Comparison of ENCODE assay signal across 8 cellular contexts in the genomic region with DNA sequence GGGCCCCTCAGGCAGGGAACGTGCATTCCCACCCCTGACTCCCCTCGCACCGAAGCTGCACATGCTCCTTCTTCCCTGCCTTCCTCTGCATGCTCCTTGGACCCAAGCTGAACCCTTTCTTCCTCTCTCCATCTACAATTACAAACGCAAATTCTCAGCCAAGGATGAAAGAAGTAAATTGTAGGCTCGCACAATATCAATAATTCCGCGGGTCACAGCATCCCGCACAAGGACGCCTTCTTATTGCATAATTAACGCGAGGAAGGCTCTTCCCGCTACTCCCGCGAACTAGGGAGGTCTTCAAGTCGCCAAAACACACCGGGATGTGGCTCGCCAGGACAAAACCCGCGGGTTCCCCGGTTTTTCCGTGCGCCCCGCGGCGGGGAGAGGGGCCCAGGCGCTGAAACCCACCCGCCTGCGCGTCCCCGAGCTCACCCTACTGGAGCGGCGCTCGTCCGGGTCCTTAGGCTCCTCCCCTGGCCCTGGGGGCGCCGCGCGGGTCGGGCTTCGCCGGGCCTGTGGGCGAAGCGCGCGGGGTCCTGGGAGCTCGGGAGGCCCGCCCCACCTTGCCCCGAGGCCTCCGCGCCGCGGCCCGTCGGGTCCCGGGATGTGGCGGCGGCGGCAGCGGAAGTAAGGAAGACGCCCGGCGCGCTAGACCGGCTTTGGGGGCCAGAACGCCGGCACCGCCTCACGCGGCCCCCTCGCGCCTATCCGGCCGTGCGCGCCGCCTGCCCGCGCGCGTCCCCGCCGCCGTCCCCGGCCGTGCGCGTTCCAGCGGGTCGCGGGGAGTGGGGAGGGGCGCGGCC. TPM values are rescaled to one million over a fixed set of nuclear protein-coding genes. Genes with fewer than 3 reads are reported as not detected.
A peak's percentile ranks its signal among the peaks of the same experiment; 100 is the strongest.
DNase-seq lines count a peak whose midpoint lies in the region; ATAC-seq and TF ChIP-seq lines count a peak whose summit lies in the region.

CHST10 (minus strand) TSS at position 730 of the 806 bp plus-strand sequence. CDS start 10,993 bp downstream, outside the sequence.

- POLR2A ChIA-PET in RWPE1 (lab: Yijun Ruan, JAX; ENCODE audit: low non-redundant PET) = no interaction called here

- no peaks in the 10 kb centered on the region for H3K9me3 Mint-ChIP-seq in activated naive CD4-positive, alpha-beta T cell treated with anti-CD3 and anti-CD28 coated beads for 36 hours

- H3K36me3 Mint-ChIP-seq in activated naive CD4-positive, alpha-beta T cell treated with anti-CD3 and anti-CD28 coated beads for 36 hours (ENCODE audit: low read depth) = no peaks in the 10 kb centered on the region

- ATAC-seq in GM19452 (IDR thresholded peaks at IDR 0.05; ENCODE audit: unreplicated experiment) (peak; percentile 84), omental fat pad (ENCODE audit: low FRiP score) (peak; percentile 95)

- no peaks in the 10 kb centered on the region for H3K27me3 Mint-ChIP-seq in activated naive CD4-positive, alpha-beta T cell treated with anti-CD3 and anti-CD28 coated beads for 36 hours (ENCODE audit: low read depth)

- peak within 1 kb of the TSS; percentile 85 for H3K4me3 Mint-ChIP-seq in activated naive CD4-positive, alpha-beta T cell treated with anti-CD3 and anti-CD28 coated beads for 36 hours

- 0 to 1% methylated on average over 22 to 70 of the region's 92 CpGs for WGBS in testis, 2 donors

- H3K27ac ChIP-seq in HL-60 (replicated peaks) = peak within 1 kb of the TSS; percentile 17; the same call in 1 of the 2 replicates
- H3K27ac ChIP-seq in RWPE1 = peak within 1 kb of the TSS; percentile 75
- peak within 1 kb of the TSS; percentile 50 to 86 for H3K27ac ChIP-seq in testis

- intact Hi-C loops in activated naive CD4-positive, alpha-beta T cell treated with anti-CD3 and anti-CD28 coated beads for 36 hours (cut with micrococcal nuclease) = loop anchor here (2.0 kb wide), 1 partner anchor 146 kb away; the partner anchor contains the start of gene PDCL3
- intact Hi-C loops in testis (cut with DNase I; ENCODE audit: low total_unique reads) = no loop called here

- peaks cover 21% of the 10 kb centered on the region for H3K4me1 Mint-ChIP-seq in activated naive CD4-positive, alpha-beta T cell treated with anti-CD3 and anti-CD28 coated beads for 36 hours (ENCODE audit: low read depth)

- H3K27me3 ChIP-seq in HL-60 (ENCODE audit: insufficient read depth, poor library complexity, severe bottlenecking) (no peaks in the 10 kb centered on the region), testis (no peaks in the 10 kb centered on the region)

- no peak for TF ChIP-seq POLR2A in testis (IDR thresholded peaks at IDR 0.05)

- peak; percentile 17 for DNase-seq in CMK (ENCODE audit: low read depth)
- peak; percentile 20 to 25 for DNase-seq in HL-60 (ENCODE audit: low read depth in 1 of 2, low spot score in 1 of 2)
- DNase-seq in RWPE1 (ENCODE audit: low spot score) = peak; percentile 57
- DNase-seq in activated naive CD4-positive, alpha-beta T cell treated with anti-CD3 and anti-CD28 coated beads for 36 hours = peak; percentile 57
- DNase-seq in globus pallidus (ENCODE audit: low spot score) = peak; percentile 64
- no peak for DNase-seq in omental fat pad (ENCODE audit: low spot score)
- peak; percentile 72 for DNase-seq in testis

- H3K9me3 ChIP-seq in testis = no peaks in the 10 kb centered on the region

- H3K27ac Mint-ChIP-seq in activated naive CD4-positive, alpha-beta T cell treated with anti-CD3 and anti-CD28 coated beads for 36 hours = peak within 1 kb of the TSS; percentile 1

- TF ChIP-seq CTCF in HL-60 (IDR thresholded peaks at IDR 0.05; ENCODE audit: insufficient read depth, low read length) (no peak), RWPE1 (conservative IDR thresholded peaks at IDR 0.05; ENCODE audit: low read depth) (no peak), omental fat pad (IDR thresholded peaks at IDR 0.05) (no peak), testis (IDR thresholded peaks at IDR 0.05) (no peak)

- H3K4me1 ChIP-seq in testis = peaks cover 8% of the 10 kb centered on the region

- H3K4me3 ChIP-seq in HL-60 (replicated peaks; ENCODE audit: insufficient read depth, low read length) (peak within 1 kb of the TSS; percentile 64), testis (peak within 1 kb of the TSS; percentile 68 to 71)

- H3K36me3 ChIP-seq in testis (ENCODE audit: low read depth, missing control alignments) = no peaks in the 10 kb centered on the region

- CTCF ChIA-PET in RWPE1 (lab: Yijun Ruan, JAX) = interaction anchor here (1.1 to 1.5 kb wide), 2 partner anchors 36 to 125 kb away, joined by 4 read pairs; no protein-coding TSS in a partner anchor
- CTCF ChIA-PET in activated naive CD4-positive, alpha-beta T cell treated with anti-CD3 and anti-CD28 coated beads for 36 hours (lab: Charles Lee) = interaction anchor here (0.6 to 1.1 kb wide), 2 partner anchors 132 to 283 kb away, joined by 3 to 4 read pairs; no protein-coding TSS in a partner anchor

RNA-seq across cellular contexts. Expression of gene CHST10, which starts in this region (rescaled TPM):
- total RNA-seq in activated naive CD4-positive, alpha-beta T cell treated with anti-CD3 and anti-CD28 coated beads for 36 hours = 1 to 10 TPM; 3.3 to 4.5 TPM
- total RNA-seq in omental fat pad (10 to 100 TPM in 2 of 4 donors, 1 to 10 TPM in 2; 6.9 to 13.2 (median 9.5) TPM), testis (10 to 100 TPM; 14.6 to 21.5 TPM)
- polyA plus RNA-seq in testis (ENCODE audit: insufficient read depth, low read depth, low replicate concordance) = 14.8 TPM

Comparison
In these comparisons a context has a peak if more than half of its experiments do, and no peak if none do; other contexts are left out.
1. H3K27ac ChIP-seq: peak in every context shown above with its lines; median percentile 75 in RWPE1; 68 in testis; 17 in HL-60.